15 cellular contexts compared by ENCODE assay signal in the genomic region with DNA sequence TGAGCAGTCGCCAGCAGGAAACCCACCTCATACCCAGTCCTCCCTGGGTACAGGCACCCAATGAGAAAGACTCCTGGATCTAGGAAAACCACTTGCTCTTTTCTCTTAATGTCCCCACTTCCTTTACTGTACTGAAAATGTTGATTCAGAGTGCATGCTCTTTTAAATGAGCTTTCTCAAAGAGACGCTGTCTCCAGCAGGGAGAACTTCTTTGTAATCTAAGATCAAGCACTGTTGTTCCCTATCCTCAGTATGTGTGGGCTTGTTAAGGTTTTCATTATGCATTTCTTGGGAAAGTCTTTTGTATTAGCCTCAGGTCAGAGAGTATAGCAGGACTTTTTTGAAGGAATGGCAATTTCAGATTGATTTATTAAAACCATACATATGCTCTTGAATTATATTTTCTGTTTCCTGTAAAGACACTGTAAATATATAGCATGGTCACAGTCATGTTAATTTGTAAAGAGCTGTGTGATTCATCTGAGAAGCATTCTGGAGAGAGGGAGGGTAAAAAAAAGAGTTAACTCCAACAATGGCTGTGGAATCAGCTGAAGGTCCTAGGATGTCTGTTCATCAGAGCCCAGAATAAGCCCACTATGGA.
DNase-seq lines count a peak whose midpoint lies in the region; ATAC-seq, FAIRE-seq and TF ChIP-seq lines count a peak whose summit lies in the region.
"Had no signal": no experiment of that assay in that cellular context is flagged by ENCODE, and none has a peak within 500 bp of the region (broad histone marks: within the 10 kb centered on the region; RNA-seq: fewer than 3 reads in every experiment).

No MANE protein-coding gene starts in this region.

- TF ChIP-seq CTCF in PC-3 (conservative IDR thresholded peaks at IDR 0.05; ENCODE audit: low read depth, low read length), result no peak
- TF ChIP-seq CTCF in H1 (IDR thresholded peaks at IDR 0.05; ENCODE audit: control extremely low read depth in 1 of 3, insufficient read depth in 1 of 3, low read depth in 1 of 3, low read length in 3 of 3), result no peak

- no peak for TF ChIP-seq RAD21 in H1 (IDR thresholded peaks at IDR 0.05 in 1 of 2, conservative IDR thresholded peaks at IDR 0.05 in 1 of 2; ENCODE audit: low read depth in 2 of 2, low read length in 2 of 2)

- H3K23ac ChIP-seq in H1 (ENCODE audit: insufficient read length) (no peak overlapping the region), mesendoderm (ENCODE audit: low read length) (no peak overlapping the region)

- no peak overlapping the region for H2BK12ac ChIP-seq in H1 (ENCODE audit: low read depth, low read length)

- intact Hi-C loops in CD4-positive, alpha-beta memory T cell (cut with micrococcal nuclease), result no loop called here
- intact Hi-C loops in PC-3 (cut with micrococcal nuclease), result loop anchor here (2.0 kb wide), 1 partner anchor 19 kb away; no protein-coding TSS in a partner anchor

- H2BK20ac ChIP-seq in H1 (ENCODE audit: low read length), result no peak overlapping the region

- ATAC-seq in PC-3 (peak; percentile 85), GM18870 (IDR thresholded peaks at IDR 0.05; ENCODE audit: unreplicated experiment) (no peak)
- ATAC-seq: mucosa of descending colon, sciatic nerve, T-cell had no signal

- no peaks in the 10 kb centered on the region for H3K79me2 ChIP-seq in PC-3 (ENCODE audit: low read length)
- no peaks in the 10 kb centered on the region for H3K79me2 ChIP-seq in H1 (ENCODE audit: control insufficient read depth in 1 of 2, insufficient read depth in 2 of 2, low read length in 2 of 2)
- no peaks in the 10 kb centered on the region for H3K79me2 ChIP-seq in mesendoderm (ENCODE audit: control insufficient read depth, insufficient read depth, low read length)

- no peak overlapping the region for H3K9ac ChIP-seq in PC-3 (ENCODE audit: low read length)
- H3K9ac ChIP-seq in H1 (replicated peaks in 1 of 4; ENCODE audit: extremely low read depth in 1 of 4, low read depth in 3 of 4, low read length in 3 of 4), result no peak overlapping the region
- H3K9ac ChIP-seq in mesendoderm (ENCODE audit: low read length), result no peak overlapping the region
- H3K9ac ChIP-seq: BLaER1 had no signal

- no peak overlapping the region for H4K8ac ChIP-seq in H1 (ENCODE audit: extremely low read depth, insufficient read depth, low read length)
- H4K8ac ChIP-seq in mesendoderm (ENCODE audit: low read depth, low read length), result no peak overlapping the region

- H2BK120ac ChIP-seq in H1 (replicated peaks; ENCODE audit: low read depth, low read length) (no peak overlapping the region), mesendoderm (ENCODE audit: low read depth, low read length) (no peak overlapping the region)

- no peaks in the 10 kb centered on the region for H3K23me2 ChIP-seq in H1 (ENCODE audit: low read depth, low read length)

- H3K4ac ChIP-seq in H1 (replicated peaks; ENCODE audit: insufficient read length, low read depth, low read length) (no peak overlapping the region), mesendoderm (ENCODE audit: low read depth, low read length) (no peak overlapping the region)

- H3K27ac Mint-ChIP-seq in CD4-positive, alpha-beta memory T cell, result peak overlapping the region in 6 of 7 donors; percentile 1 to 40 (median 33)
- H3K27ac Mint-ChIP-seq: activated CD4-positive, alpha-beta memory T cell treated with anti-CD3 and anti-CD28 coated beads for 36 hours; T-cell had no signal

- no peaks in the 10 kb centered on the region for H3F3A ChIP-seq in PC-3 (ENCODE audit: low read length, unreplicated experiment)

- no peak overlapping the region for H2AK5ac ChIP-seq in H1 (ENCODE audit: low read depth, low read length)
- no peak overlapping the region for H2AK5ac ChIP-seq in mesendoderm (ENCODE audit: low read length)

- no peaks in the 10 kb centered on the region for H3K27me3 Mint-ChIP-seq in CD4-positive, alpha-beta memory T cell
- H3K27me3 Mint-ChIP-seq: activated CD4-positive, alpha-beta memory T cell treated with anti-CD3 and anti-CD28 coated beads for 36 hours; T-cell had no signal

- POLR2A ChIA-PET in CD4-positive, alpha-beta memory T cell (lab: Charles Lee; ENCODE audit: partially characterized antibody), result no interaction called here
- POLR2A ChIA-PET in PC-3 (lab: Charles Lee; ENCODE audit: unreplicated experiment) (interaction anchor here (0.5 to 0.6 kb wide), 2 partner anchors 11 to 21 kb away, joined by 3 read pairs; no protein-coding TSS in a partner anchor), H1 (lab: Charles Lee; ENCODE audit: partially characterized antibody) (interaction anchor here (1.2 kb wide), 1 partner anchor 9 kb away, joined by 4 read pairs; no protein-coding TSS in a partner anchor)

- H3K36me3 Mint-ChIP-seq in CD4-positive, alpha-beta memory T cell, result peaks cover 70 to 85% of the 10 kb centered on the region in 2 donors

- no peak overlapping the region for H4K5ac ChIP-seq in H1 (ENCODE audit: insufficient read length, low read depth, low read length)
- H4K5ac ChIP-seq in mesendoderm (ENCODE audit: low read length), result no peak overlapping the region

- TF ChIP-seq POLR2A in H1 (IDR thresholded peaks at IDR 0.05; ENCODE audit: control extremely low read depth in 1 of 2, low read depth in 2 of 2, low read length in 2 of 2), result no peak

- H3K4me2 ChIP-seq in PC-3 (ENCODE audit: low read length), result peak overlapping the region; percentile 61
- H3K4me2 ChIP-seq in H1 (ENCODE audit: insufficient read depth in 1 of 2, low read depth in 2 of 2, low read length in 2 of 2), result no peak overlapping the region
- H3K4me2 ChIP-seq in mesendoderm (ENCODE audit: low read length), result no peak overlapping the region
- H3K4me2 ChIP-seq: BLaER1 had no signal

- H3K18ac ChIP-seq in H1 (ENCODE audit: extremely low read depth, low read length), result no peak overlapping the region
- no peak overlapping the region for H3K18ac ChIP-seq in mesendoderm (ENCODE audit: low read length)

- H3K79me1 ChIP-seq in H1 (ENCODE audit: low read depth, low read length) (no peaks in the 10 kb centered on the region; the same call in 1 of the 2 replicates), mesendoderm (ENCODE audit: low read length) (no peaks in the 10 kb centered on the region)

- no peak overlapping the region for H4K91ac ChIP-seq in H1 (replicated peaks; ENCODE audit: insufficient read length, low read length)

- no peak overlapping the region for H3K27ac ChIP-seq in CD4-positive, alpha-beta memory T cell (ENCODE audit: low read depth, low read length)
- H3K27ac ChIP-seq in PC-3 (ENCODE audit: low read length) (peak overlapping the region; percentile 73), H1 (ENCODE audit: low read depth, low read length) (no peak overlapping the region), mesendoderm (ENCODE audit: low read depth, low read length) (peak overlapping the region; percentile 53)
- H3K27ac ChIP-seq: BLaER1, tibial nerve had no signal

- H3K36me3 ChIP-seq in CD4-positive, alpha-beta memory T cell (ENCODE audit: insufficient read depth, low read length), result peaks cover 46% of the 10 kb centered on the region
- H3K36me3 ChIP-seq in PC-3 (ENCODE audit: low read depth, low read length) (peaks cover 6% of the 10 kb centered on the region; the same call in 1 of the 2 replicates), H1 (ENCODE audit: control insufficient read depth in 2 of 4, insufficient read depth in 4 of 4, low read length in 3 of 4) (peaks cover 0 to 6% (median 1%) of the 10 kb centered on the region in 4 experiments; a peak in 2 of 8 replicates), mesendoderm (ENCODE audit: control insufficient read depth, insufficient read depth, low read length) (no peaks in the 10 kb centered on the region)

- no peak overlapping the region for H3K4me3 Mint-ChIP-seq in CD4-positive, alpha-beta memory T cell
- H3K4me3 Mint-ChIP-seq: activated CD4-positive, alpha-beta memory T cell treated with anti-CD3 and anti-CD28 coated beads for 36 hours; T-cell had no signal

- H3K14ac ChIP-seq in H1 (ENCODE audit: insufficient read length), result no peak overlapping the region

- H3K56ac ChIP-seq in H1 (replicated peaks; ENCODE audit: insufficient read length, low read depth, low read length) (no peak overlapping the region), mesendoderm (ENCODE audit: low read length) (no peak overlapping the region)

- no peaks in the 10 kb centered on the region for H3K9me2 ChIP-seq in PC-3 (replicated peaks; ENCODE audit: low read length)

- H3K9me3 ChIP-seq in CD4-positive, alpha-beta memory T cell (ENCODE audit: control insufficient read depth in 1 of 2, low read length in 2 of 2), result no peaks in the 10 kb centered on the region
- H3K9me3 ChIP-seq in PC-3 (ENCODE audit: low read length) (no peaks in the 10 kb centered on the region), H1 (ENCODE audit: insufficient read depth in 2 of 2, low read depth in 1 of 2, low read length in 1 of 2) (no peaks in the 10 kb centered on the region)
- H3K9me3 ChIP-seq: BLaER1, mucosa of descending colon, tibial nerve had no signal

- FAIRE-seq in H1 (lab: Jason Lieb, UNC), result no peak

- H2AFZ ChIP-seq in PC-3 (ENCODE audit: low read length) (no peak overlapping the region), H1 (ENCODE audit: low read length) (no peak overlapping the region)

- H2BK5ac ChIP-seq in H1 (ENCODE audit: low read depth, low read length) (no peak overlapping the region), mesendoderm (ENCODE audit: low read length) (no peak overlapping the region)

- BruUV-seq in PC-3 (replicated peaks; lab: Mats Ljungman, UMichigan), result no TSS peak

- DNase-seq in CD4-positive, alpha-beta memory T cell, result no peak
- peak; percentile 71 for DNase-seq in PC-3
- DNase-seq in H1 (ENCODE audit: low read depth in 1 of 2, low spot score in 2 of 2), result no peak
- peak; percentile 75 for DNase-seq in mesendoderm
- DNase-seq in stimulated activated CD4-positive, alpha-beta T cell treated with anti-CD3 and anti-CD28 coated beads, Interleukin-4, amount 100 ng/mL, for 4 hours, result no peak
- DNase-seq in cerebellar cortex (ENCODE audit: low spot score), result no peak
- DNase-seq in GM03348 (ENCODE audit: low spot score), result no peak
- DNase-seq: activated CD4-positive, alpha-beta memory T cell treated with anti-CD3 and anti-CD28 coated beads for 36 hours; mucosa of descending colon; NCI-H1417 treated with DMSO at 0.1 percent for 48 hours; T-cell had no signal

- H4K20me1 ChIP-seq in PC-3 (ENCODE audit: low read length) (no peaks in the 10 kb centered on the region), H1 (replicated peaks in 1 of 2; ENCODE audit: control insufficient read depth in 1 of 2, insufficient read depth in 2 of 2, low read length in 2 of 2) (peaks cover 12 to 16% of the 10 kb centered on the region in 2 experiments)

- H3K9me3 Mint-ChIP-seq in CD4-positive, alpha-beta memory T cell, result peaks cover 0 to 2% (median 0%) of the 10 kb centered on the region in 8 donors
- H3K9me3 Mint-ChIP-seq: activated CD4-positive, alpha-beta memory T cell treated with anti-CD3 and anti-CD28 coated beads for 36 hours; T-cell had no signal

- H3K4me1 Mint-ChIP-seq in CD4-positive, alpha-beta memory T cell, result peaks cover 0 to 11% (median 2%) of the 10 kb centered on the region in 4 donors
- H3K4me1 Mint-ChIP-seq: T-cell had no signal

- TF ChIP-seq EP300 in H1 (IDR thresholded peaks at IDR 0.05; ENCODE audit: borderline replicate concordance in 1 of 2, low read depth in 2 of 2, low read length in 2 of 2), result no peak

- 60% methylated on average over 2 of the region's 2 CpGs; no CpG with 5 or more reads in 1 of the 2 experiments for WGBS in H1 (ENCODE audit: extremely low coverage in 1 of 2, insufficient coverage in 1 of 2, insufficient read length in 1 of 2, insufficient replicate concordance in 2 of 2, low coverage in 1 of 2, low lambda C conversion rate in 2 of 2, missing lambda C conversion rate in 1 of 2), 2 experiments
- no CpG with 5 or more reads among the region's 2 CpGs for WGBS in mesendoderm (ENCODE audit: extremely low coverage, insufficient coverage, low lambda C conversion rate)

- H3K27me3 ChIP-seq in CD4-positive, alpha-beta memory T cell (ENCODE audit: insufficient read depth, low read length), result no peaks in the 10 kb centered on the region
- no peaks in the 10 kb centered on the region for H3K27me3 ChIP-seq in PC-3 (ENCODE audit: low read length)
- peaks cover 3 to 40% (median 22%) of the 10 kb centered on the region in 4 experiments; a peak in 6 of 7 replicates for H3K27me3 ChIP-seq in H1 (replicated peaks in 1 of 4; ENCODE audit: control insufficient read depth in 3 of 4, extremely low read depth in 1 of 4, insufficient read depth in 3 of 4, low read length in 3 of 4)
- no peaks in the 10 kb centered on the region for H3K27me3 ChIP-seq in mesendoderm (ENCODE audit: insufficient read depth, low read length, poor library complexity)
- H3K27me3 ChIP-seq: BLaER1, tibial nerve had no signal

- H2BK15ac ChIP-seq in H1 (ENCODE audit: low read length), result no peak overlapping the region
- no peak overlapping the region for H2BK15ac ChIP-seq in mesendoderm (replicated peaks; ENCODE audit: low read depth)

- no peak overlapping the region for H3K4me3 ChIP-seq in CD4-positive, alpha-beta memory T cell (ENCODE audit: low read length in 2 of 2)
- H3K4me3 ChIP-seq in PC-3 (ENCODE audit: low read length), result no peak overlapping the region
- H3K4me3 ChIP-seq in H1 (ENCODE audit: extremely low read depth in 1 of 4, insufficient read depth in 2 of 4, low read depth in 3 of 4, low read length in 4 of 4), result no peak overlapping the region
- no peak overlapping the region for H3K4me3 ChIP-seq in mesendoderm (ENCODE audit: low read length)
- H3K4me3 ChIP-seq: BLaER1, mucosa of descending colon, tibial nerve had no signal

- CTCF ChIA-PET in CD4-positive, alpha-beta memory T cell (lab: Charles Lee; ENCODE audit: partially characterized antibody), result interaction anchor here (2.3 kb wide), 1 partner anchor 11 kb away, joined by 6 read pairs; no protein-coding TSS in a partner anchor
- CTCF ChIA-PET in PC-3 (lab: Charles Lee) (interaction anchor here (0.7 to 1.0 kb wide), 4 partner anchors 19 to 314 kb away, joined by 3 to 4 read pairs (median 4); no protein-coding TSS in a partner anchor), H1 (lab: Charles Lee; ENCODE audit: partially characterized antibody) (interaction anchor here (0.8 to 7.1 kb wide), 6 partner anchors 16 to 341 kb away, joined by 3 to 46 read pairs (median 4); no protein-coding TSS in a partner anchor)

- H3K4me1 ChIP-seq in CD4-positive, alpha-beta memory T cell (ENCODE audit: insufficient read depth, low read length), result no peaks in the 10 kb centered on the region
- H3K4me1 ChIP-seq in PC-3 (ENCODE audit: insufficient read depth, low read length) (peaks cover 20% of the 10 kb centered on the region), H1 (replicated peaks in 1 of 4; ENCODE audit: control insufficient read depth in 3 of 4, insufficient read depth in 4 of 4, low read length in 3 of 4) (peaks cover 0 to 8% (median 5%) of the 10 kb centered on the region in 4 experiments; a peak in 4 of 7 replicates), mesendoderm (ENCODE audit: control insufficient read depth, low read depth, low read length) (peaks cover 8% of the 10 kb centered on the region)
- H3K4me1 ChIP-seq: BLaER1 had no signal

Comparison
In these comparisons a context has a peak if more than half of its experiments do, and no peak if none do; other contexts are left out.
1. DNase-seq: peak in PC-3 (single experiment) and mesendoderm (single experiment); none in CD4-positive, alpha-beta memory T cell (0 of 5), H1 (0 of 2), stimulated activated CD4-positive, alpha-beta T cell treated with anti-CD3 and anti-CD28 coated beads, Interleukin-4, amount 100 ng/mL, for 4 hours (0 of 2), cerebellar cortex (single experiment) and GM03348 (single experiment).
2. H3K27ac ChIP-seq: peak in PC-3 (single experiment) and mesendoderm (single experiment); none in CD4-positive, alpha-beta memory T cell (single experiment) and H1 (single experiment).